ENCODE assay signal across 8 cellular contexts in genomic region chr7:135274495-135275268, GRCh38. TPM values are rescaled to one million over a fixed set of nuclear protein-coding genes. Genes with fewer than 3 reads are reported as not detected.
A peak's percentile ranks its signal among the peaks of the same experiment; 100 is the strongest.
DNase-seq lines count a peak whose midpoint lies in the region; ATAC-seq and TF ChIP-seq lines count a peak whose summit lies in the region.

No MANE protein-coding gene starts in this region.

- H2AFZ ChIP-seq in SK-N-SH (ENCODE audit: low read depth): no peak overlapping the region

- peak; percentile 93 for TF ChIP-seq RAD21 in SK-N-SH (IDR thresholded peaks at IDR 0.05; ENCODE audit: low read length)

- H3K4me2 ChIP-seq in DOHH2 (ENCODE audit: low read length): no peak overlapping the region
- no peak overlapping the region for H3K4me2 ChIP-seq in SK-N-SH

- H3K4me3 Mint-ChIP-seq in activated naive CD4-positive, alpha-beta T cell treated with anti-CD3 and anti-CD28 coated beads, Interleukin-2, amount 10 ng/mL, durations not matched to agents 7 days and 5 days: no peak overlapping the region

- no peak overlapping the region for H3K9ac ChIP-seq in SK-N-SH

- peak; percentile 71 for ATAC-seq in aorta (ENCODE audit: low FRiP score)

- no peak overlapping the region for H3K4me3 ChIP-seq in DOHH2 (ENCODE audit: low read length)
- no peak overlapping the region for H3K4me3 ChIP-seq in NB4 (ENCODE audit: low read depth, low read length)
- no peak overlapping the region for H3K4me3 ChIP-seq in SK-N-SH (ENCODE audit: low read depth in 2 of 2, low read length in 1 of 2)
- H3K4me3 ChIP-seq in cardiac muscle cell: no peak overlapping the region
- H3K4me3 ChIP-seq in aorta (ENCODE audit: low read length in 2 of 2): no peak overlapping the region

- H3K27me3 ChIP-seq in DOHH2 (ENCODE audit: control insufficient read depth, low read length) (peaks cover 11% of the 10 kb centered on the region), SK-N-SH (ENCODE audit: insufficient read depth) (no peaks in the 10 kb centered on the region; the same call in 1 of the 2 replicates), cardiac muscle cell (no peaks in the 10 kb centered on the region), aorta (ENCODE audit: control insufficient read depth in 1 of 2, insufficient read depth in 2 of 2, low read length in 1 of 2) (no peaks in the 10 kb centered on the region)

- WGBS in SK-N-SH (ENCODE audit: low lambda C conversion rate): 26% methylated on average over 14 of the region's 14 CpGs
- 38 to 41% methylated on average over 14 of the region's 14 CpGs for WGBS in aorta, 2 donors

- TF ChIP-seq CTCF in DOHH2 (IDR thresholded peaks at IDR 0.05; ENCODE audit: low read depth, low read length, poor library complexity, severe bottlenecking) (peak; percentile 94), NB4 (IDR thresholded peaks at IDR 0.05; ENCODE audit: low read depth, low read length) (peak; percentile 91), SK-N-SH (IDR thresholded peaks at IDR 0.05) (peak; percentile 94), cardiac muscle cell (IDR thresholded peaks at IDR 0.05; ENCODE audit: low read depth, low read length) (peak; percentile 74)

- H4K20me1 ChIP-seq in DOHH2 (ENCODE audit: control insufficient read depth, insufficient read depth, low read depth, low read length) (no peaks in the 10 kb centered on the region), SK-N-SH (ENCODE audit: insufficient read depth) (no peaks in the 10 kb centered on the region)

- peaks cover 2% of the 10 kb centered on the region for H3K4me1 Mint-ChIP-seq in activated naive CD4-positive, alpha-beta T cell treated with anti-CD3 and anti-CD28 coated beads, Interleukin-2, amount 10 ng/mL, durations not matched to agents 7 days and 5 days

- H3K9me2 ChIP-seq in DOHH2 (replicated peaks; ENCODE audit: control insufficient read depth, low read length) (no peaks in the 10 kb centered on the region), SK-N-SH (no peaks in the 10 kb centered on the region)

- H3K9me3 Mint-ChIP-seq in activated naive CD4-positive, alpha-beta T cell treated with anti-CD3 and anti-CD28 coated beads, Interleukin-2, amount 10 ng/mL, durations not matched to agents 7 days and 5 days: no peaks in the 10 kb centered on the region

- no peaks in the 10 kb centered on the region for H3K79me2 ChIP-seq in DOHH2 (ENCODE audit: control insufficient read depth, low read length)
- no peaks in the 10 kb centered on the region for H3K79me2 ChIP-seq in SK-N-SH (ENCODE audit: insufficient read depth)

- DNase-seq in GOT3 (lab: John Stamatoyannopoulos, UW) (peak; percentile 9), NB4 (ENCODE audit: low read depth) (peak; percentile 85), SK-N-SH (peak; percentile 85), cardiac muscle cell (ENCODE audit: low read depth in 1 of 2, low spot score in 1 of 2) (peak; percentile 76 to 84), pulmonary artery endothelial cell (ENCODE audit: low read depth, low spot score) (peak; percentile 50), aorta (peak; percentile 59 to 83)
- DNase-seq in activated naive CD4-positive, alpha-beta T cell treated with anti-CD3 and anti-CD28 coated beads, Interleukin-2, amount 10 ng/mL, durations not matched to agents 7 days and 5 days: peak; percentile 81

- H3K4me1 ChIP-seq in DOHH2 (ENCODE audit: control insufficient read depth, low read length) (no peaks in the 10 kb centered on the region), SK-N-SH (ENCODE audit: control insufficient read depth in 1 of 2, insufficient read depth in 2 of 2, low read depth in 1 of 2, low read length in 1 of 2) (no peaks in the 10 kb centered on the region), cardiac muscle cell (ENCODE audit: low read depth) (peaks cover 3% of the 10 kb centered on the region), aorta (ENCODE audit: control insufficient read depth in 1 of 2, insufficient read depth in 2 of 2, low read length in 2 of 2) (no peaks in the 10 kb centered on the region)

- no peak for TF ChIP-seq POLR2A in NB4 (IDR thresholded peaks at IDR 0.05; ENCODE audit: extremely low read depth, insufficient read length)

- no peak for TF ChIP-seq EP300 in SK-N-SH (IDR thresholded peaks at IDR 0.05; ENCODE audit: borderline replicate concordance in 1 of 2, low read depth in 1 of 2, low read length in 1 of 2)

- POLR2A ChIA-PET in SK-N-SH (lab: Yijun Ruan, JAX): interaction anchor here (0.6 to 1.0 kb wide), 2 partner anchors 95 to 387 kb away, joined by 3 read pairs; partner anchors contain the start of gene STMP1

- H3K27ac ChIP-seq in DOHH2 (ENCODE audit: low read depth, low read length) (no peak overlapping the region), SK-N-SH (ENCODE audit: low read depth in 2 of 2, low read length in 1 of 2) (no peak overlapping the region), cardiac muscle cell (no peak overlapping the region), aorta (ENCODE audit: low read depth in 1 of 2, low read length in 2 of 2) (no peak overlapping the region)

- H3K36me3 ChIP-seq in DOHH2 (ENCODE audit: control insufficient read depth, low read length) (no peaks in the 10 kb centered on the region), SK-N-SH (replicated peaks in 1 of 2; ENCODE audit: control insufficient read depth in 1 of 2, insufficient read depth in 2 of 2, low read length in 1 of 2) (no peaks in the 10 kb centered on the region), cardiac muscle cell (no peaks in the 10 kb centered on the region), aorta (ENCODE audit: control insufficient read depth in 1 of 2, insufficient read depth in 2 of 2, low read length in 1 of 2) (no peaks in the 10 kb centered on the region)

- CTCF ChIA-PET in SK-N-SH (lab: Yijun Ruan, JAX): interaction anchor here (0.6 to 18.9 kb wide), 104 partner anchors 8 to 801 kb away, joined by 3 to 737 read pairs (median 4); partner anchors contain the start of gene CYREN
- CTCF ChIA-PET in activated naive CD4-positive, alpha-beta T cell treated with anti-CD3 and anti-CD28 coated beads, Interleukin-2, amount 10 ng/mL, durations not matched to agents 7 days and 5 days (lab: Charles Lee): interaction anchor here (0.6 to 3.6 kb wide), 24 partner anchors 10 to 510 kb away, joined by 3 to 26 read pairs (median 4); no protein-coding TSS in a partner anchor

- no peaks in the 10 kb centered on the region for H3K9me3 ChIP-seq in DOHH2 (ENCODE audit: control insufficient read depth, insufficient read depth, low read length)
- H3K9me3 ChIP-seq in SK-N-SH: no peaks in the 10 kb centered on the region
- no peaks in the 10 kb centered on the region for H3K9me3 ChIP-seq in cardiac muscle cell (ENCODE audit: low read depth)
- H3K9me3 ChIP-seq in aorta (ENCODE audit: control insufficient read depth, low read length): no peaks in the 10 kb centered on the region

- H3K27ac Mint-ChIP-seq in activated naive CD4-positive, alpha-beta T cell treated with anti-CD3 and anti-CD28 coated beads, Interleukin-2, amount 10 ng/mL, durations not matched to agents 7 days and 5 days: no peak overlapping the region

- no peaks in the 10 kb centered on the region for H3F3A ChIP-seq in DOHH2 (ENCODE audit: control insufficient read depth, insufficient read depth)
- no peaks in the 10 kb centered on the region for H3F3A ChIP-seq in SK-N-SH (replicated peaks; ENCODE audit: insufficient read depth)

- no peaks in the 10 kb centered on the region for H3K36me3 Mint-ChIP-seq in activated naive CD4-positive, alpha-beta T cell treated with anti-CD3 and anti-CD28 coated beads, Interleukin-2, amount 10 ng/mL, durations not matched to agents 7 days and 5 days

- intact Hi-C loops in aorta (cut with DNase I): loop anchor here in 1 of 2 donors (10.0 kb wide), 1 partner anchor 590 kb away; no protein-coding TSS in a partner anchor

- H3K27me3 Mint-ChIP-seq in activated naive CD4-positive, alpha-beta T cell treated with anti-CD3 and anti-CD28 coated beads, Interleukin-2, amount 10 ng/mL, durations not matched to agents 7 days and 5 days: peaks cover 18% of the 10 kb centered on the region

TF ChIP-seq in SK-N-SH, 30 proteins besides CTCF, POLR2A, EP300 and RAD21:
- TF ChIP-seq SMC3 (IDR thresholded peaks at IDR 0.05; ENCODE audit: low read depth, low read length) (peak; percentile 87), JUND (IDR thresholded peaks at IDR 0.05) (no peak), RCOR1 (IDR thresholded peaks at IDR 0.05; ENCODE audit: low read length) (0 out of 2 replicates have a peak, but pooled peaks have one; percentile 7)

RNA-seq across cellular contexts. Expression of gene STRA8, which starts 41.0 kb away (rescaled TPM):
- polyA plus RNA-seq in SK-N-SH (2012; rRNA removed) (not detected in 2 replicates), cardiac muscle cell (not detected in 2 replicates), aorta (not detected)
- not detected in 2 replicates for polyA plus RNA-seq in SK-N-SH (2012; cell fraction: cytosol; rRNA removed)
- not detected in 2 replicates for polyA plus RNA-seq in SK-N-SH (2012; cell fraction: nucleus; rRNA removed)
- total RNA-seq in cardiac muscle cell (not detected in 2 replicates), pulmonary artery endothelial cell (not detected in 2 replicates), aorta (not detected)

Comparison
In these comparisons a context has a peak if more than half of its experiments do, and no peak if none do; other contexts are left out.
1. DNase-seq: peak in every context shown above with its lines; median percentile 85 in NB4; 85 in SK-N-SH; 81 in activated naive CD4-positive, alpha-beta T cell treated with anti-CD3 and anti-CD28 coated beads, Interleukin-2, amount 10 ng/mL, durations not matched to agents 7 days and 5 days; 80 in cardiac muscle cell; 71 in aorta; 50 in pulmonary artery endothelial cell; 9 in GOT3.